17 cellular contexts compared by ENCODE assay signal in the genomic region with DNA sequence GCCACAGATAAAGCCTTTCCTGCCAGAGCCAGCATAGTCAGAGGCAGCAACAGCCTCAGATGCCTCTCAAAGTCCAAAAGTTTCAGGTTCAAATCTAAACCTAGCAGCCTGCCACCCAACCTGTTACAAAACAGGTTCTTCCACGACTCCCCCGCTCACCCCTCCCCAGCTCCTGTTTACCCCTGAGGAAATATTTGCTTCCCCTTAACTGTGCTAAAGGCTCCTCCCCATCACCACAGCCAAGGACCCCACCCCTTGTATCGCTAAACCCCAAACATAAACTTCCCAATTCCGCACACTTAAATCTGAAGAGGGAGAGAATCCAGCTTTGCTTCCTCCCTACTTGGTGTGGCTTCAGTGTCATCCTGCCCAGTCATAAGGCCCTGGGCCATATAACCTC. TPM values are rescaled to one million over a fixed set of nuclear protein-coding genes. Genes with fewer than 3 reads are reported as not detected.
DNase-seq lines count a peak whose midpoint lies in the region; ATAC-seq and TF ChIP-seq lines count a peak whose summit lies in the region.
"Had no signal": no experiment of that assay in that cellular context is flagged by ENCODE, and none has a peak within 500 bp of the region (broad histone marks: within the 10 kb centered on the region; RNA-seq: fewer than 3 reads in every experiment).

No MANE protein-coding gene starts in this region.

- H3K4me3 ChIP-seq in epithelial cell of esophagus (ENCODE audit: low read length): no peak overlapping the region
- no peak overlapping the region for H3K4me3 ChIP-seq in muscle layer of duodenum (ENCODE audit: low read depth in 1 of 2, low read length in 2 of 2)
- H3K4me3 ChIP-seq in upper lobe of right lung: no peak overlapping the region
- H3K4me3 ChIP-seq: BLaER1, GM23248, SK-N-MC had no signal

- H3K4me1 ChIP-seq in muscle layer of duodenum (ENCODE audit: control insufficient read depth in 1 of 2, insufficient read depth in 2 of 2, low read length in 2 of 2) (no peaks in the 10 kb centered on the region), upper lobe of right lung (no peaks in the 10 kb centered on the region)
- H3K4me1 ChIP-seq: BLaER1 had no signal

- peaks cover 59% of the 10 kb centered on the region for H3K27me3 Mint-ChIP-seq in HFFc6 (ENCODE audit: insufficient read depth)

- H3K9me3 Mint-ChIP-seq in HFFc6: no peaks in the 10 kb centered on the region
- H3K9me3 Mint-ChIP-seq: activated naive CD4-positive, alpha-beta T cell treated with anti-CD3 and anti-CD28 coated beads, Interleukin-2, amount 50 U/mL, for 72 hours had no signal

- H3K9me3 ChIP-seq in muscle layer of duodenum (ENCODE audit: control insufficient read depth in 1 of 2, low read length in 2 of 2) (no peaks in the 10 kb centered on the region), upper lobe of right lung (no peaks in the 10 kb centered on the region)
- H3K9me3 ChIP-seq: BLaER1 had no signal

- no peak overlapping the region for H3K4me3 Mint-ChIP-seq in HFFc6

- H3K27ac Mint-ChIP-seq in HFFc6: no peak overlapping the region

- peak overlapping the region; percentile 75 for H3K27ac ChIP-seq in muscle layer of duodenum (ENCODE audit: low read length)
- H3K27ac ChIP-seq in upper lobe of right lung: no peak overlapping the region
- H3K27ac ChIP-seq: BLaER1, GM23248, SK-N-MC had no signal

- ATAC-seq in upper lobe of right lung: peak; percentile 49
- ATAC-seq in HG03442 (IDR thresholded peaks at IDR 0.05; ENCODE audit: unreplicated experiment): no peak
- ATAC-seq: activated naive CD4-positive, alpha-beta T cell treated with anti-CD3 and anti-CD28 coated beads, Interleukin-2, amount 50 U/mL, for 72 hours; stimulated activated naive CD8-positive, alpha-beta T cell treated with anti-CD3 and anti-CD28 coated beads, Interleukin-15, Interleukin-2, amounts not matched to agents 100 U/mL and 50 U/mL, for 24 hours had no signal

- DNase-seq in SIG-M5 treated with dmso at 0.1 percent for 504 hours (lab: John Stamatoyannopoulos, UW; ENCODE audit: unreplicated experiment) (peak; percentile 33), SIG-M5 (lab: John Stamatoyannopoulos, UW) (no peak), epithelial cell of esophagus (ENCODE audit: low read depth) (peak; percentile 64), upper lobe of right lung (no peak), posterior cingulate gyrus (no peak), HFFc6 (no peak)
- DNase-seq: activated CD4-positive, CD25-positive, alpha-beta regulatory T cell treated with anti-CD3 and anti-CD28 coated beads, Interleukin-2, amount 50 U/mL, for 72 hours; GM23248; NCI-H69; stimulated activated CD4-positive, alpha-beta T cell treated with anti-CD3 and anti-CD28 coated beads, Interleukin-1b, Interleukin-23, amount 100 ng/mL, for 48 hours; stimulated activated naive CD8-positive, alpha-beta T cell treated with anti-CD3 and anti-CD28 coated beads, Interleukin-15, Interleukin-2, amounts not matched to agents 100 U/mL and 50 U/mL, for 24 hours; T-helper 9 cell had no signal

- no peak for TF ChIP-seq CTCF in epithelial cell of esophagus (IDR thresholded peaks at IDR 0.05; ENCODE audit: insufficient read depth, low read depth, low read length, missing control alignments)
- no peak for TF ChIP-seq CTCF in upper lobe of right lung (IDR thresholded peaks at IDR 0.05)
- no peak for TF ChIP-seq CTCF in HFFc6 (IDR thresholded peaks at IDR 0.05)

- no peaks in the 10 kb centered on the region for H3K27me3 ChIP-seq in muscle layer of duodenum (ENCODE audit: low read depth, low read length)
- no peaks in the 10 kb centered on the region for H3K27me3 ChIP-seq in upper lobe of right lung
- H3K27me3 ChIP-seq: BLaER1 had no signal

- H3K4me1 Mint-ChIP-seq in HFFc6 (ENCODE audit: low read depth): no peaks in the 10 kb centered on the region

- intact Hi-C loops in upper lobe of right lung (cut with DNase I): no loop called here
- intact Hi-C loops in posterior cingulate gyrus (cut with DNase I): no loop called here

- H3K36me3 ChIP-seq in muscle layer of duodenum (ENCODE audit: control insufficient read depth in 1 of 2, insufficient read depth in 2 of 2, low read length in 2 of 2) (no peaks in the 10 kb centered on the region), upper lobe of right lung (no peaks in the 10 kb centered on the region)
- H3K36me3 ChIP-seq: BLaER1 had no signal

- H3K36me3 Mint-ChIP-seq in HFFc6 (ENCODE audit: low read depth): no peaks in the 10 kb centered on the region
- H3K36me3 Mint-ChIP-seq: activated naive CD4-positive, alpha-beta T cell treated with anti-CD3 and anti-CD28 coated beads, Interleukin-2, amount 50 U/mL, for 72 hours had no signal

RNA-seq across cellular contexts. Expression of a gene that starts 15.4 kb away (rescaled TPM):
- total RNA-seq in upper lobe of right lung: 112 TPM
- 100 to 1,000 TPM; 276 to 324 (median 316) TPM for total RNA-seq in HFFc6 (2021; fragmentation: NEBNext Ultra II Directional; extraction: Animal tissue kit (Norgen Biotek cat#: 25700))

RNA-seq across cellular contexts. Expression of a gene that starts 51.8 kb away (rescaled TPM):
- total RNA-seq in upper lobe of right lung: 33.4 TPM
- 10 to 100 TPM; 46.2 to 63.5 (median 57.2) TPM for total RNA-seq in HFFc6 (2021; fragmentation: NEBNext Ultra II Directional; extraction: Animal tissue kit (Norgen Biotek cat#: 25700))

Comparison
In these comparisons a context has a peak if more than half of its experiments do, and no peak if none do; other contexts are left out.
1. DNase-seq: peak in SIG-M5 treated with dmso at 0.1 percent for 504 hours (single experiment) and epithelial cell of esophagus (single experiment); none in SIG-M5 (single experiment), upper lobe of right lung (single experiment), posterior cingulate gyrus (0 of 10) and HFFc6 (single experiment).